1 cellular context compared by ENCODE assay signal in genomic region chr5:171388816-171389168, GRCh38.
TF ChIP-seq lines count a peak whose summit lies in the region.

No MANE protein-coding gene starts in this region.

TF ChIP-seq in GM23338, 12 proteins besides CTCF, POLR2A, EP300 and RAD21 (continued from another document):
- TF ChIP-seq ZNF462 (CRISPR knock-in tag; IDR thresholded peaks at IDR 0.05) (no peak), ETS1 (IDR thresholded peaks at IDR 0.05) (no peak), EZH2phosphoT487 (IDR thresholded peaks at IDR 0.05; ENCODE audit: unreplicated experiment) (no peak), ZNF331 (CRISPR knock-in tag; IDR thresholded peaks at IDR 0.05; ENCODE audit: low read depth) (no peak), NANOG (IDR thresholded peaks at IDR 0.05; ENCODE audit: borderline replicate concordance) (no peak), ZNF114 (CRISPR knock-in tag; IDR thresholded peaks at IDR 0.05) (no peak), STAT1 (IDR thresholded peaks at IDR 0.05; ENCODE audit: unreplicated experiment) (no peak), CREB1 (CRISPR knock-in tag; IDR thresholded peaks at IDR 0.05; ENCODE audit: low read depth) (no peak)
